ENCODE assay signal across 8 cellular contexts in the genomic region with DNA sequence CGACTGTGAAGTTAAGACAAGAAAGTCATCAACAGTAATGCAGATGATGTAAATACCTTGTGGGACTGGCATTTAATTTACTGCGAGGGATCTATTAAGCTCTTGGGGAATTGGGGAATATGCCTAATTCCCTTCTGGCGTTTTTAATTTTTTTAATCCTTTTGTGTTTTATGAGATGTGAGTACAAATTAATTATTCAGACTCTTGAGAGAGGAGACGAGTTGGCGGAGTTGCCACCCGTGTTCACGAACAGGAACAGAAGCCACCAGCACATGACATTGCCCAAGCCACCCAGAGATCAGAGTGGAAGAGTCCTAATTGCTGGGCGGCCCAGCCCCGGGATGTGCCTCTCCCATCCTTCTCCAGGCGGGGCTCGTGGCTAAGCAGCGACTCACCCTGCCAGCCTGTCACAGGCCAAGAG. TPM values are rescaled to one million over a fixed set of nuclear protein-coding genes. Genes with fewer than 3 reads are reported as not detected.
A peak's percentile ranks its signal among the peaks of the same experiment; 100 is the strongest.
DNase-seq lines count a peak whose midpoint lies in the region; ATAC-seq, FAIRE-seq and TF ChIP-seq lines count a peak whose summit lies in the region.

No MANE protein-coding gene starts in this region.

- POLR2A ChIA-PET in OCI-LY7 (lab: Charles Lee): interaction anchor here (0.5 kb wide), 1 partner anchor 12 kb away, joined by 4 read pairs; no protein-coding TSS in a partner anchor

- H3K79me2 ChIP-seq in OCI-LY7 (ENCODE audit: insufficient read depth, low read depth, low read length): no peaks in the 10 kb centered on the region

- CTCF ChIA-PET in OCI-LY7 (lab: Charles Lee; ENCODE audit: unreplicated experiment): no interaction called here

- BruUV-seq in OCI-LY7 (replicated peaks; lab: Mats Ljungman, UMichigan): no TSS peak

- TF ChIP-seq POLR2A in thyroid gland (IDR thresholded peaks at IDR 0.05): no peak

- WGBS in pancreas, 2 donors: 17 to 18% methylated on average over 12 of the region's 12 CpGs
- 32 to 33% methylated on average over 12 of the region's 12 CpGs for WGBS in thyroid gland, 2 donors

- H2AFZ ChIP-seq in OCI-LY7 (ENCODE audit: low read length): no peak overlapping the region; the same call in 1 of the 2 replicates

- H3K9me2 ChIP-seq in OCI-LY7 (ENCODE audit: insufficient read depth, low read length): no peaks in the 10 kb centered on the region

- intact Hi-C loops in OCI-LY7 (cut with micrococcal nuclease; ENCODE audit: unreplicated experiment): loop anchor here (10.0 kb wide), 1 partner anchor 65 kb away; no protein-coding TSS in a partner anchor
- intact Hi-C loops in pancreas (cut with DNase I): no loop called here
- intact Hi-C loops in thyroid gland (cut with DNase I): no loop called here

- no peak overlapping the region for H3K27ac ChIP-seq in OCI-LY7 (ENCODE audit: low read depth, low read length, poor library complexity, severe bottlenecking)
- peak overlapping the region; percentile 72 for H3K27ac ChIP-seq in epithelial cell of prostate
- H3K27ac ChIP-seq in pancreas: no peak overlapping the region
- no peak overlapping the region for H3K27ac ChIP-seq in thyroid gland

- FAIRE-seq in pancreas (lab: Jason Lieb, UNC): no peak

- no peaks in the 10 kb centered on the region for H3K27me3 ChIP-seq in pancreas
- H3K27me3 ChIP-seq in thyroid gland: no peaks in the 10 kb centered on the region

- ATAC-seq in GM21360 (IDR thresholded peaks at IDR 0.05; ENCODE audit: unreplicated experiment): peak; percentile 25
- peak in 1 of 4 donors; percentile 32 for ATAC-seq in pancreas
- ATAC-seq in left lobe of liver: no peak

- no peak for TF ChIP-seq CTCF in OCI-LY7 (conservative IDR thresholded peaks at IDR 0.05; ENCODE audit: low read length)
- TF ChIP-seq CTCF in pancreas (IDR thresholded peaks at IDR 0.05): no peak
- TF ChIP-seq CTCF in thyroid gland (IDR thresholded peaks at IDR 0.05): no peak

- H4K20me1 ChIP-seq in OCI-LY7 (ENCODE audit: insufficient read depth, low read length): no peaks in the 10 kb centered on the region

- no peaks in the 10 kb centered on the region for H3K9me3 ChIP-seq in OCI-LY7 (ENCODE audit: low read length)
- no peaks in the 10 kb centered on the region for H3K9me3 ChIP-seq in pancreas
- H3K9me3 ChIP-seq in thyroid gland: no peaks in the 10 kb centered on the region

- H3K4me3 ChIP-seq in OCI-LY7 (ENCODE audit: low read depth, low read length, poor library complexity, severe bottlenecking) (no peak overlapping the region), pancreas (peak overlapping the region; percentile 18 to 72 (median 61)), thyroid gland (replicated peaks in 1 of 3) (peak overlapping the region in 1 of 3 donors; percentile 52)

- no peaks in the 10 kb centered on the region for H3K36me3 ChIP-seq in OCI-LY7 (ENCODE audit: insufficient read depth, low read length)
- H3K36me3 ChIP-seq in pancreas: no peaks in the 10 kb centered on the region
- no peaks in the 10 kb centered on the region for H3K36me3 ChIP-seq in thyroid gland

- peak overlapping the region; percentile 44; the same call in 1 of the 2 replicates for H3K4me2 ChIP-seq in OCI-LY7 (ENCODE audit: low read length)

- H3K4me1 ChIP-seq in OCI-LY7 (ENCODE audit: insufficient read depth, low read length, poor library complexity, severe bottlenecking) (no peaks in the 10 kb centered on the region), pancreas (peaks cover 0 to 5% (median 0%) of the 10 kb centered on the region in 3 donors), thyroid gland (peaks cover 0 to 8% of the 10 kb centered on the region in 2 donors)

- DNase-seq in OCI-LY7 (ENCODE audit: low spot score) (no peak), epithelial cell of prostate (ENCODE audit: low read depth, low spot score) (no peak), pancreas (no peak), KG1 (lab: John Stamatoyannopoulos, UW) (no peak), NCI-H187 treated with DMSO at 0.1 percent for 48 hours (lab: John Stamatoyannopoulos, UW) (no peak), left lobe of liver (ENCODE audit: low spot score) (no peak), thyroid gland (no peak)

RNA-seq across cellular contexts. Expression of gene CRYBG1, which starts 0.5 kb away (rescaled TPM):
- 41.7 and 44.7 TPM in 2 replicates for total RNA-seq in OCI-LY7 (2014; rRNA removed; shearing (Covaris generic))
- total RNA-seq in OCI-LY7 (2022) (66.2 and 79.2 TPM in 2 replicates), pancreas (1 to 10 TPM; 3.0 to 9.2 (median 4.8) TPM), left lobe of liver (7.2 TPM), thyroid gland (10 to 100 TPM in 3 of 4 donors, 1 to 10 TPM in 1; 7.9 to 14.4 (median 11.1) TPM)
- polyA plus RNA-seq in pancreas: 1 to 10 TPM; 2.3 to 3.3 TPM

RNA-seq across cellular contexts. Expression of gene ATG5, which starts 34.4 kb away (rescaled TPM):
- 18.8 and 20.6 TPM in 2 replicates for total RNA-seq in OCI-LY7 (2014; rRNA removed; shearing (Covaris generic))
- total RNA-seq in OCI-LY7 (2022): 30.0 and 31.1 TPM in 2 replicates
- 10 to 100 TPM in 4 of 6 donors, 1 to 10 TPM in 2; 8.9 to 15.7 (median 11.5) TPM for total RNA-seq in pancreas
- 10 to 100 TPM in 1 of 2 donors, 1 to 10 TPM in 1; 8.2 to 10.4 TPM for polyA plus RNA-seq in pancreas
- total RNA-seq in left lobe of liver: 16.0 TPM
- 10 to 100 TPM; 44.4 to 58.7 (median 48.7) TPM for total RNA-seq in thyroid gland
